ENCODE assay signal across 1 cellular context in genomic region chr3:195165264-195165608, GRCh38.
TF ChIP-seq lines count a peak whose summit lies in the region.

No MANE protein-coding gene starts in this region.

TF ChIP-seq in HepG2, 621 proteins besides CTCF, POLR2A, EP300 and RAD21 (continued from another document):
- no peak for TF ChIP-seq ZUFSP (CRISPR knock-in tag; IDR thresholded peaks at IDR 0.05; ENCODE audit: borderline replicate concordance)
- peak; percentile 10; the same call in 1 of the 2 replicates for TF ChIP-seq RBFOX2 (IDR thresholded peaks at IDR 0.05; ENCODE audit: low read depth, low read length)
- no peak for TF ChIP-seq HNF1B (CRISPR knock-in tag; IDR thresholded peaks at IDR 0.05)
- peak; percentile 54 for TF ChIP-seq ASH2L (IDR thresholded peaks at IDR 0.05; ENCODE audit: insufficient read length, low read depth, low read length)
- TF ChIP-seq ZC3H4 (CRISPR knock-in tag; IDR thresholded peaks at IDR 0.05; ENCODE audit: borderline replicate concordance), result peak; percentile 97
- no peak for TF ChIP-seq ZNF235 (CRISPR knock-in tag; IDR thresholded peaks at IDR 0.05; ENCODE audit: borderline replicate concordance)
- TF ChIP-seq ZNF296 (CRISPR knock-in tag; conservative IDR thresholded peaks at IDR 0.05), result no peak
